ENCODE assay signal across 13 cellular contexts in genomic region chr16:50372611-50373344, GRCh38. TPM values are rescaled to one million over a fixed set of nuclear protein-coding genes. Genes with fewer than 3 reads are reported as not detected.
A peak's percentile ranks its signal among the peaks of the same experiment; 100 is the strongest.
DNase-seq lines count a peak whose midpoint lies in the region; TF ChIP-seq lines count a peak whose summit lies in the region.
"Had no signal": no experiment of that assay in that cellular context is flagged by ENCODE, and none has a peak within 500 bp of the region (broad histone marks: within the 10 kb centered on the region; RNA-seq: fewer than 3 reads in every experiment).

No MANE protein-coding gene starts in this region.

- no peak overlapping the region for H3K4me3 ChIP-seq in adrenal gland
- no peak overlapping the region for H3K4me3 ChIP-seq in transverse colon
- no peak overlapping the region for H3K4me3 ChIP-seq in Peyer's patch
- H3K4me3 ChIP-seq: pancreas had no signal

- TF ChIP-seq POLR2A in adrenal gland (IDR thresholded peaks at IDR 0.05) (no peak), transverse colon (IDR thresholded peaks at IDR 0.05) (no peak), Peyer's patch (IDR thresholded peaks at IDR 0.05) (no peak)

- no peak for TF ChIP-seq CTCF in adrenal gland (IDR thresholded peaks at IDR 0.05)
- TF ChIP-seq CTCF in transverse colon (IDR thresholded peaks at IDR 0.05), result no peak
- no peak for TF ChIP-seq CTCF in Peyer's patch (IDR thresholded peaks at IDR 0.05)

- H3K9me3 ChIP-seq in adrenal gland (replicated peaks in 1 of 3) (no peaks in the 10 kb centered on the region), transverse colon (no peaks in the 10 kb centered on the region), Peyer's patch (no peaks in the 10 kb centered on the region)
- H3K9me3 ChIP-seq: pancreas had no signal

- H3K27ac ChIP-seq in adrenal gland (peak overlapping the region in 1 of 5 donors; percentile 47), transverse colon (peak overlapping the region; percentile 40 to 72 (median 52)), Peyer's patch (peak overlapping the region in 1 of 4 donors; percentile 0)
- H3K27ac ChIP-seq: C4-2B, pancreas, VCaP had no signal

- no peaks in the 10 kb centered on the region for H3K27me3 ChIP-seq in adrenal gland
- no peaks in the 10 kb centered on the region for H3K27me3 ChIP-seq in transverse colon
- H3K27me3 ChIP-seq in Peyer's patch, result no peaks in the 10 kb centered on the region
- H3K27me3 ChIP-seq: pancreas had no signal

- 76 to 84% (median 80%) methylated on average over 9 to 10 of the region's 10 CpGs for WGBS in adrenal gland, 4 donors
- 80% methylated on average over 8 of the region's 10 CpGs; no CpG with 5 or more reads in 1 of the 2 donors for WGBS in transverse colon (ENCODE audit: low coverage in 1 of 2), 2 donors

- peaks cover 3 to 10% of the 10 kb centered on the region in 2 donors for H3K4me1 ChIP-seq in adrenal gland (replicated peaks in 1 of 2)
- H3K4me1 ChIP-seq in transverse colon, result peaks cover 1 to 16% (median 10%) of the 10 kb centered on the region in 4 donors
- H3K4me1 ChIP-seq in Peyer's patch, result peaks cover 0 to 7% (median under 1%) of the 10 kb centered on the region in 4 donors

- peak; percentile 14 to 28 for DNase-seq in SHP77 (lab: John Stamatoyannopoulos, UW)
- no peak for DNase-seq in SHP77 treated with DMSO at 0.1 percent for 48 hours (lab: John Stamatoyannopoulos, UW)
- DNase-seq in adrenal gland, result peak in 6 of 7 donors; percentile 30 to 87 (median 40)
- peak; percentile 69 for DNase-seq in islet precursor cell
- DNase-seq in transverse colon, result peak; percentile 22
- no peak for DNase-seq in T-helper 1 cell
- DNase-seq in NCI-H2029 (lab: John Stamatoyannopoulos, UW), result no peak
- no peak for DNase-seq in Peyer's patch
- DNase-seq: activated naive CD8-positive, alpha-beta T cell treated with anti-CD3 and anti-CD28 coated beads, Interleukin-2, amount 10 ng/mL, durations not matched to agents 7 days and 5 days; stimulated activated naive B cell treated with anti-CD40 and anti-IgM and Interleukin-4, amounts not matched to agents 10 μg/mL and 1 μg/mL and 100 μg/mL, for 72 hours had no signal

- intact Hi-C loops in adrenal gland (cut with DNase I), result loop anchor here (5.0 to 10.0 kb wide), 3 partner anchors 290 to 442 kb away; no protein-coding TSS in a partner anchor
- intact Hi-C loops in transverse colon (cut with DNase I; ENCODE audit: low total_unique reads), result loop anchor here (10.0 kb wide), 2 partner anchors 162 to 292 kb away; no protein-coding TSS in a partner anchor

- TF ChIP-seq EP300 in transverse colon (IDR thresholded peaks at IDR 0.05; ENCODE audit: low read depth), result no peak

- H3K36me3 ChIP-seq in adrenal gland (replicated peaks in 1 of 2) (no peaks in the 10 kb centered on the region), transverse colon (no peaks in the 10 kb centered on the region), Peyer's patch (no peaks in the 10 kb centered on the region)
- H3K36me3 ChIP-seq: pancreas had no signal

- in situ Hi-C loops in transverse colon (cut with MboI; ENCODE audit: low pct_ligation_motif_present in 1 of 4, low pct_unique_long_range_greater_than_20kb in 1 of 4, low sequenced_read_pairs in 3 of 4), result loop anchor here in 3 of 4 donors (10.0 to 25.0 kb wide), 5 partner anchors 135 to 415 kb away; partner anchors contain the start of gene CNEP1R1 (in 1 of the 3)

RNA-seq across cellular contexts. Expression of gene BRD7, which starts 4.0 kb away (rescaled TPM):
- total RNA-seq in adrenal gland, result 100 to 1,000 TPM in 1 of 8 donors, 10 to 100 TPM in 7; 37.2 to 117 (median 58.7) TPM
- 10 to 100 TPM; 41.8 to 85.5 (median 47.9) TPM for polyA plus RNA-seq in adrenal gland
- total RNA-seq in transverse colon, result 10 to 100 TPM; 29.9 to 58.0 (median 38.5) TPM
- total RNA-seq in Peyer's patch, result 10 to 100 TPM; 27.8 to 46.2 (median 36.8) TPM

Comparison
In these comparisons a context has a peak if more than half of its experiments do, and no peak if none do; other contexts are left out.
1. DNase-seq: peak in SHP77 (2 of 2), adrenal gland (6 of 7), islet precursor cell (single experiment) and transverse colon (single experiment); none in SHP77 treated with DMSO at 0.1 percent for 48 hours (single experiment), T-helper 1 cell (0 of 5), NCI-H2029 (single experiment) and Peyer's patch (0 of 3).